Comparison of ENCODE assay signal across 1 cellular context in the genomic region with DNA sequence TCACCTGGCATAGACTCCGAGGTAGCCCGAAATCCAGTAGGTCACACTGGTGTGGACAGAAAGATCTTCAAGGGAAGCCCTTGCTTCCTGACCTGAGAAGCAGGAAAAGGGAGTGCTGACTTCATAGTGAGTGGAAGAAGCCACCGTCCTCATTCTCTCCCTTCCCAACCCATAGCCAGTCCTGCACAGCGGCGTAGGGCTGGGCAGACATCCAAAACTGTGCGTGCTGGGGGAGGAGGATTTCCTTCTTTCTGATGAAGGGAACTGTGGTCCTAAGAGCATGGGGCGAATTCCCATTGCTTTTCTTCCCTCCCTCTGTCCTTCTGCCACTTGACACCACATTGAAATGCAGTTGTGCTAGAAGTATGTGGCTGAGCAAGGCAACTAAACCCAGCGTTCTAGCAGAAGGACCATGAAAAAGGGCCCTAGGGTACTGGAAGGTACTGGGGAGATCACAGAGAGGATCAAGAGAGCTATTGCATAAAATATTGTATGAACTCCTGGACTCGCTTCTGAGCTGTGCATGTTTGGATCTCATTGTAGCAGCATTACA.
TF ChIP-seq lines count a peak whose summit lies in the region.

No MANE protein-coding gene starts in this region.

TF ChIP-seq in HepG2, 621 proteins besides CTCF, POLR2A, EP300 and RAD21 (continued from another document):
- TF ChIP-seq, protein P1, sequence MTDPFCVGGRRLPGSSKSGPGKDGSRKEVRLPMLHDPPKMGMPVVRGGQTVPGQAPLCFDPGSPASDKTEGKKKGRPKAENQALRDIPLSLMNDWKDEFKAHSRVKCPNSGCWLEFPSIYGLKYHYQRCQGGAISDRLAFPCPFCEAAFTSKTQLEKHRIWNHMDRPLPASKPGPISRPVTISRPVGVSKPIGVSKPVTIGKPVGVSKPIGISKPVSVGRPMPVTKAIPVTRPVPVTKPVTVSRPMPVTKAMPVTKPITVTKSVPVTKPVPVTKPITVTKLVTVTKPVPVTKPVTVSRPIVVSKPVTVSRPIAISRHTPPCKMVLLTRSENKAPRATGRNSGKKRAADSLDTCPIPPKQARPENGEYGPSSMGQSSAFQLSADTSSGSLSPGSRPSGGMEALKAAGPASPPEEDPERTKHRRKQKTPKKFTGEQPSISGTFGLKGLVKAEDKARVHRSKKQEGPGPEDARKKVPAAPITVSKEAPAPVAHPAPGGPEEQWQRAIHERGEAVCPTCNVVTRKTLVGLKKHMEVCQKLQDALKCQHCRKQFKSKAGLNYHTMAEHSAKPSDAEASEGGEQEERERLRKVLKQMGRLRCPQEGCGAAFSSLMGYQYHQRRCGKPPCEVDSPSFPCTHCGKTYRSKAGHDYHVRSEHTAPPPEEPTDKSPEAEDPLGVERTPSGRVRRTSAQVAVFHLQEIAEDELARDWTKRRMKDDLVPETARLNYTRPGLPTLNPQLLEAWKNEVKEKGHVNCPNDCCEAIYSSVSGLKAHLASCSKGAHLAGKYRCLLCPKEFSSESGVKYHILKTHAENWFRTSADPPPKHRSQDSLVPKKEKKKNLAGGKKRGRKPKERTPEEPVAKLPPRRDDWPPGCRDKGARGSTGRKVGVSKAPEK (CRISPR knock-in tag; IDR thresholded peaks at IDR 0.05; ENCODE audit: borderline replicate concordance), result no peak
- TF ChIP-seq, protein P2, sequence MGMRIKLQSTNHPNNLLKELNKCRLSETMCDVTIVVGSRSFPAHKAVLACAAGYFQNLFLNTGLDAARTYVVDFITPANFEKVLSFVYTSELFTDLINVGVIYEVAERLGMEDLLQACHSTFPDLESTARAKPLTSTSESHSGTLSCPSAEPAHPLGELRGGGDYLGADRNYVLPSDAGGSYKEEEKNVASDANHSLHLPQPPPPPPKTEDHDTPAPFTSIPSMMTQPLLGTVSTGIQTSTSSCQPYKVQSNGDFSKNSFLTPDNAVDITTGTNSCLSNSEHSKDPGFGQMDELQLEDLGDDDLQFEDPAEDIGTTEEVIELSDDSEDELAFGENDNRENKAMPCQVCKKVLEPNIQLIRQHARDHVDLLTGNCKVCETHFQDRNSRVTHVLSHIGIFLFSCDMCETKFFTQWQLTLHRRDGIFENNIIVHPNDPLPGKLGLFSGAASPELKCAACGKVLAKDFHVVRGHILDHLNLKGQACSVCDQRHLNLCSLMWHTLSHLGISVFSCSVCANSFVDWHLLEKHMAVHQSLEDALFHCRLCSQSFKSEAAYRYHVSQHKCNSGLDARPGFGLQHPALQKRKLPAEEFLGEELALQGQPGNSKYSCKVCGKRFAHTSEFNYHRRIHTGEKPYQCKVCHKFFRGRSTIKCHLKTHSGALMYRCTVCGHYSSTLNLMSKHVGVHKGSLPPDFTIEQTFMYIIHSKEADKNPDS (CRISPR knock-in tag; IDR thresholded peaks at IDR 0.05), result no peak
- TF ChIP-seq, protein P3, sequence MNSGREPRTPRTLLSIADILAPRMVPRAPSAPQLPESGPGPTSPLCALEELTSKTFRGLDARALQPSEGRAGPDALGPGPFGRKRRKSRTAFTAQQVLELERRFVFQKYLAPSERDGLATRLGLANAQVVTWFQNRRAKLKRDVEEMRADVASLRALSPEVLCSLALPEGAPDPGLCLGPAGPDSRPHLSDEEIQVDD (CRISPR knock-in tag; IDR thresholded peaks at IDR 0.05; ENCODE audit: borderline replicate concordance), result no peak
- TF ChIP-seq CCAR2 (optimal IDR thresholded peaks at IDR 0.05; ENCODE audit: low read depth, low read length) (no peak), ZFX (CRISPR knock-in tag; IDR thresholded peaks at IDR 0.05; ENCODE audit: low read depth) (no peak), GPN1 (CRISPR knock-in tag; IDR thresholded peaks at IDR 0.05; ENCODE audit: borderline replicate concordance) (no peak), ETV6 (CRISPR knock-in tag; conservative IDR thresholded peaks at IDR 0.05) (no peak), EHMT2 (IDR thresholded peaks at IDR 0.05; ENCODE audit: borderline replicate concordance, low read depth, low read length) (no peak), NFRKB (IDR thresholded peaks at IDR 0.05) (no peak), RARG (CRISPR knock-in tag; IDR thresholded peaks at IDR 0.05; ENCODE audit: low read depth) (no peak), CENPX (CRISPR knock-in tag; IDR thresholded peaks at IDR 0.05) (no peak)
- TF ChIP-seq, protein P4, sequence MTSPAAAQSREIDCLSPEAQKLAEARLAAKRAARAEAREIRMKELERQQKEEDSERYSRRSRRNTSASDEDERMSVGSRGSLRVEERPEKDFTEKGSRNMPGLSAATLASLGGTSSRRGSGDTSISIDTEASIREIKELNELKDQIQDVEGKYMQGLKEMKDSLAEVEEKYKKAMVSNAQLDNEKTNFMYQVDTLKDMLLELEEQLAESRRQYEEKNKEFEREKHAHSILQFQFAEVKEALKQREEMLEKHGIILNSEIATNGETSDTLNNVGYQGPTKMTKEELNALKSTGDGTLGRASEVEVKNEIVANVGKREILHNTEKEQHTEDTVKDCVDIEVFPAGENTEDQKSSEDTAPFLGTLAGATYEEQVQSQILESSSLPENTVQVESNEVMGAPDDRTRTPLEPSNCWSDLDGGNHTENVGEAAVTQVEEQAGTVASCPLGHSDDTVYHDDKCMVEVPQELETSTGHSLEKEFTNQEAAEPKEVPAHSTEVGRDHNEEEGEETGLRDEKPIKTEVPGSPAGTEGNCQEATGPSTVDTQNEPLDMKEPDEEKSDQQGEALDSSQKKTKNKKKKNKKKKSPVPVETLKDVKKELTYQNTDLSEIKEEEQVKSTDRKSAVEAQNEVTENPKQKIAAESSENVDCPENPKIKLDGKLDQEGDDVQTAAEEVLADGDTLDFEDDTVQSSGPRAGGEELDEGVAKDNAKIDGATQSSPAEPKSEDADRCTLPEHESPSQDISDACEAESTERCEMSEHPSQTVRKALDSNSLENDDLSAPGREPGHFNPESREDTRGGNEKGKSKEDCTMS (CRISPR knock-in tag; conservative IDR thresholded peaks at IDR 0.05), result no peak
- TF ChIP-seq, protein P5, sequence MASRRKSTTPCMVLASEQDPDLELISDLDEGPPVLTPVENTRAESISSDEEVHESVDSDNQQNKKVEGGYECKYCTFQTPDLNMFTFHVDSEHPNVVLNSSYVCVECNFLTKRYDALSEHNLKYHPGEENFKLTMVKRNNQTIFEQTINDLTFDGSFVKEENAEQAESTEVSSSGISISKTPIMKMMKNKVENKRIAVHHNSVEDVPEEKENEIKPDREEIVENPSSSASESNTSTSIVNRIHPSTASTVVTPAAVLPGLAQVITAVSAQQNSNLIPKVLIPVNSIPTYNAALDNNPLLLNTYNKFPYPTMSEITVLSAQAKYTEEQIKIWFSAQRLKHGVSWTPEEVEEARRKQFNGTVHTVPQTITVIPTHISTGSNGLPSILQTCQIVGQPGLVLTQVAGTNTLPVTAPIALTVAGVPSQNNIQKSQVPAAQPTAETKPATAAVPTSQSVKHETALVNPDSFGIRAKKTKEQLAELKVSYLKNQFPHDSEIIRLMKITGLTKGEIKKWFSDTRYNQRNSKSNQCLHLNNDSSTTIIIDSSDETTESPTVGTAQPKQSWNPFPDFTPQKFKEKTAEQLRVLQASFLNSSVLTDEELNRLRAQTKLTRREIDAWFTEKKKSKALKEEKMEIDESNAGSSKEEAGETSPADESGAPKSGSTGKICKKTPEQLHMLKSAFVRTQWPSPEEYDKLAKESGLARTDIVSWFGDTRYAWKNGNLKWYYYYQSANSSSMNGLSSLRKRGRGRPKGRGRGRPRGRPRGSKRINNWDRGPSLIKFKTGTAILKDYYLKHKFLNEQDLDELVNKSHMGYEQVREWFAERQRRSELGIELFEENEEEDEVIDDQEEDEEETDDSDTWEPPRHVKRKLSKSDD (CRISPR knock-in tag; IDR thresholded peaks at IDR 0.05; ENCODE audit: low read depth), result no peak
- TF ChIP-seq, protein P6, sequence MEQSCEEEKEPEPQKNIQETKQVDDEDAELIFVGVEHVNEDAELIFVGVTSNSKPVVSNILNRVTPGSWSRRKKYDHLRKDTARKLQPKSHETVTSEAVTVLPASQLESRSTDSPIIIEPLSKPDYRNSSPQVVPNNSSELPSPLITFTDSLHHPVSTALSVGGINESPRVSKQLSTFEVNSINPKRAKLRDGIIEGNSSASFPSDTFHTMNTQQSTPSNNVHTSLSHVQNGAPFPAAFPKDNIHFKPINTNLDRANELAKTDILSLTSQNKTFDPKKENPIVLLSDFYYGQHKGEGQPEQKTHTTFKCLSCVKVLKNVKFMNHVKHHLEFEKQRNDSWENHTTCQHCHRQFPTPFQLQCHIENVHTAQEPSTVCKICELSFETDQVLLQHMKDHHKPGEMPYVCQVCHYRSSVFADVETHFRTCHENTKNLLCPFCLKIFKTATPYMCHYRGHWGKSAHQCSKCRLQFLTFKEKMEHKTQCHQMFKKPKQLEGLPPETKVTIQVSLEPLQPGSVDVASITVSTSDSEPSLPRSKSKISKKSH (CRISPR knock-in tag; IDR thresholded peaks at IDR 0.05; ENCODE audit: borderline replicate concordance), result no peak
- TF ChIP-seq, protein P7, sequence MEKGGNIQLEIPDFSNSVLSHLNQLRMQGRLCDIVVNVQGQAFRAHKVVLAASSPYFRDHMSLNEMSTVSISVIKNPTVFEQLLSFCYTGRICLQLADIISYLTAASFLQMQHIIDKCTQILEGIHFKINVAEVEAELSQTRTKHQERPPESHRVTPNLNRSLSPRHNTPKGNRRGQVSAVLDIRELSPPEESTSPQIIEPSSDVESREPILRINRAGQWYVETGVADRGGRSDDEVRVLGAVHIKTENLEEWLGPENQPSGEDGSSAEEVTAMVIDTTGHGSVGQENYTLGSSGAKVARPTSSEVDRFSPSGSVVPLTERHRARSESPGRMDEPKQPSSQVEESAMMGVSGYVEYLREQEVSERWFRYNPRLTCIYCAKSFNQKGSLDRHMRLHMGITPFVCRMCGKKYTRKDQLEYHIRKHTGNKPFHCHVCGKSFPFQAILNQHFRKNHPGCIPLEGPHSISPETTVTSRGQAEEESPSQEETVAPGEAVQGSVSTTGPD (CRISPR knock-in tag; IDR thresholded peaks at IDR 0.05), result no peak
